Comparison of ENCODE assay signal across 9 cellular contexts in genomic region chr2:201120500-201120899, GRCh38. TPM values are rescaled to one million over a fixed set of nuclear protein-coding genes. Genes with fewer than 3 reads are reported as not detected.
DNase-seq lines count a peak whose midpoint lies in the region; ATAC-seq and TF ChIP-seq lines count a peak whose summit lies in the region.
"Had no signal": no experiment of that assay in that cellular context is flagged by ENCODE, and none has a peak within 500 bp of the region (broad histone marks: within the 10 kb centered on the region; RNA-seq: fewer than 3 reads in every experiment).

No MANE protein-coding gene starts in this region.

- POLR2A ChIA-PET in OCI-LY7 (lab: Charles Lee): interaction anchor here (0.5 to 4.3 kb wide), 7 partner anchors 24 to 231 kb away, joined by 3 to 19 read pairs (median 3); partner anchors contain the start of genes NIF3L1 and PPIL3

- intact Hi-C loops in OCI-LY7 (cut with micrococcal nuclease; ENCODE audit: unreplicated experiment) (no loop called here), gastrocnemius medialis (cut with DNase I; ENCODE audit: low total_unique reads) (no loop called here)

- peaks cover 65% of the 10 kb centered on the region for H3K4me1 ChIP-seq in OCI-LY7 (ENCODE audit: insufficient read depth, low read length, poor library complexity, severe bottlenecking)
- H3K4me1 ChIP-seq in gastrocnemius medialis: peaks cover 42 to 54% of the 10 kb centered on the region in 2 donors

- H3K9me2 ChIP-seq in OCI-LY7 (ENCODE audit: insufficient read depth, low read length): no peaks in the 10 kb centered on the region

- CTCF ChIA-PET in OCI-LY7 (lab: Charles Lee; ENCODE audit: unreplicated experiment): interaction anchor here (0.6 kb wide), 1 partner anchor 37 kb away, joined by 4 read pairs; no protein-coding TSS in a partner anchor

- H3K9me3 Mint-ChIP-seq in endothelial cell (ENCODE audit: unreplicated experiment) (no peaks in the 10 kb centered on the region), chondrocyte (ENCODE audit: low read depth) (no peaks in the 10 kb centered on the region)

- TF ChIP-seq CTCF in OCI-LY7 (conservative IDR thresholded peaks at IDR 0.05; ENCODE audit: low read length): no peak
- no peak for TF ChIP-seq CTCF in endothelial cell (IDR thresholded peaks at IDR 0.05; ENCODE audit: unreplicated experiment)
- TF ChIP-seq CTCF in gastrocnemius medialis (IDR thresholded peaks at IDR 0.05 in 4 of 5, conservative IDR thresholded peaks at IDR 0.05 in 1 of 5): no peak
- no peak for TF ChIP-seq CTCF in chondrocyte (IDR thresholded peaks at IDR 0.05)

- H3K36me3 Mint-ChIP-seq in endothelial cell (ENCODE audit: low read depth, unreplicated experiment) (peaks cover 44% of the 10 kb centered on the region), chondrocyte (ENCODE audit: low read depth) (no peaks in the 10 kb centered on the region)

- no peak for ATAC-seq in gastrocnemius medialis

- peaks cover 61% of the 10 kb centered on the region for H3K79me2 ChIP-seq in OCI-LY7 (ENCODE audit: insufficient read depth, low read depth, low read length)

- H3K27ac Mint-ChIP-seq in endothelial cell (ENCODE audit: unreplicated experiment) (peak overlapping the region; percentile 77), chondrocyte (ENCODE audit: unreplicated experiment) (no peak overlapping the region)

- no peak overlapping the region for H2AFZ ChIP-seq in OCI-LY7 (ENCODE audit: low read length)

- H3K4me1 Mint-ChIP-seq in endothelial cell (ENCODE audit: unreplicated experiment) (peaks cover 63% of the 10 kb centered on the region), chondrocyte (ENCODE audit: low read depth) (peaks cover 43% of the 10 kb centered on the region)

- DNase-seq in OCI-LY7 (ENCODE audit: low spot score): peak; percentile 8
- DNase-seq in endothelial cell (ENCODE audit: low spot score): no peak
- no peak for DNase-seq in gastrocnemius medialis
- DNase-seq in stimulated activated CD4-positive, alpha-beta T cell treated with anti-CD3 and anti-CD28 coated beads, Interleukin-4, amount 100 ng/mL, for 24 hours: no peak
- DNase-seq in chondrocyte (ENCODE audit: low spot score): no peak
- DNase-seq in mesenteric fat pad (ENCODE audit: low spot score): no peak
- no peak for DNase-seq in DMS153 (lab: John Stamatoyannopoulos, UW)
- DNase-seq: NCI-H748 treated with DMSO at 0.1 percent for 48 hours had no signal

- H3K27me3 Mint-ChIP-seq in endothelial cell (ENCODE audit: unreplicated experiment) (peaks cover 4% of the 10 kb centered on the region), chondrocyte (ENCODE audit: low read depth) (no peaks in the 10 kb centered on the region)

- BruUV-seq in OCI-LY7 (replicated peaks; lab: Mats Ljungman, UMichigan): no TSS peak

- H3K4me2 ChIP-seq in OCI-LY7 (ENCODE audit: low read length): peak overlapping the region; percentile 89

- no peak for TF ChIP-seq POLR2A in gastrocnemius medialis (IDR thresholded peaks at IDR 0.05)

- H3K9me3 ChIP-seq in OCI-LY7 (ENCODE audit: low read length) (peaks cover 2% of the 10 kb centered on the region; the same call in 1 of the 2 replicates), gastrocnemius medialis (no peaks in the 10 kb centered on the region)

- peak overlapping the region; percentile 100 for H3K4me3 ChIP-seq in GM08714 (ENCODE audit: low read length)
- peak overlapping the region; percentile 81 for H3K4me3 ChIP-seq in OCI-LY7 (ENCODE audit: low read depth, low read length, poor library complexity, severe bottlenecking)
- peak overlapping the region; percentile 70 to 95 (median 82) for H3K4me3 ChIP-seq in gastrocnemius medialis

- H3K27me3 ChIP-seq in gastrocnemius medialis: no peaks in the 10 kb centered on the region

- H3K36me3 ChIP-seq in OCI-LY7 (ENCODE audit: insufficient read depth, low read length) (peaks cover 7% of the 10 kb centered on the region), gastrocnemius medialis (peaks cover 0 to 4% of the 10 kb centered on the region in 2 donors)

- no peaks in the 10 kb centered on the region for H4K20me1 ChIP-seq in OCI-LY7 (ENCODE audit: insufficient read depth, low read length)

- H3K27ac ChIP-seq in OCI-LY7 (ENCODE audit: low read depth, low read length, poor library complexity, severe bottlenecking): peak overlapping the region; percentile 95
- H3K27ac ChIP-seq in gastrocnemius medialis: peak overlapping the region; percentile 95 to 100 (median 98)

- H3K4me3 Mint-ChIP-seq in endothelial cell (ENCODE audit: unreplicated experiment) (peak overlapping the region; percentile 93), chondrocyte (ENCODE audit: unreplicated experiment) (no peak overlapping the region)

- in situ Hi-C loops in gastrocnemius medialis (cut with MboI; ENCODE audit: low sequenced_read_pairs in 4 of 4): no loop called here

RNA-seq across cellular contexts. Expression of gene CFLAR, which starts 4.5 kb away (rescaled TPM):
- total RNA-seq in OCI-LY7 (2014; rRNA removed; shearing (Covaris generic)): 42.8 and 55.8 TPM in 2 replicates
- total RNA-seq in OCI-LY7 (2022) (82.5 and 91.9 TPM in 2 replicates), endothelial cell (ENCODE audit: unreplicated experiment) (241 TPM), gastrocnemius medialis (100 to 1,000 TPM; 298 to 491 (median 352) TPM), chondrocyte (29.0 to 38.3 TPM (median 35.8 TPM) in 3 replicates), mesenteric fat pad (282 TPM)

RNA-seq across cellular contexts. Expression of gene NDUFB3, which starts 48.7 kb away (rescaled TPM):
- total RNA-seq in OCI-LY7 (2014; rRNA removed; shearing (Covaris generic)): 90.5 and 134 TPM in 2 replicates
- total RNA-seq in OCI-LY7 (2022): 107 and 115 TPM in 2 replicates
- 82.3 TPM for total RNA-seq in endothelial cell (ENCODE audit: unreplicated experiment)
- total RNA-seq in gastrocnemius medialis: 100 to 1,000 TPM; 107 to 146 (median 135) TPM
- total RNA-seq in chondrocyte: 59.2 to 94.1 TPM (median 66.2 TPM) in 3 replicates
- total RNA-seq in mesenteric fat pad: 83.2 TPM

RNA-seq across cellular contexts. Expression of gene HYCC2, which starts 49.0 kb away (rescaled TPM):
- 8.6 and 8.8 TPM in 2 replicates for total RNA-seq in OCI-LY7 (2014; rRNA removed; shearing (Covaris generic))
- 22.0 and 27.5 TPM in 2 replicates for total RNA-seq in OCI-LY7 (2022)
- total RNA-seq in endothelial cell (ENCODE audit: unreplicated experiment): 25.1 TPM
- 10 to 100 TPM in 1 of 4 donors, 1 to 10 TPM in 3; 2.3 to 12.5 (median 3.5) TPM for total RNA-seq in gastrocnemius medialis
- total RNA-seq in chondrocyte: 12.0 to 18.0 TPM (median 13.4 TPM) in 3 replicates
- total RNA-seq in mesenteric fat pad: 31.5 TPM
